In genomic region chr9:137578518-137579258, GRCh38 we compare ENCODE assay signal across 8 cellular contexts. TPM values are rescaled to one million over a fixed set of nuclear protein-coding genes. Genes with fewer than 3 reads are reported as not detected.
DNase-seq lines count a peak whose midpoint lies in the region; ATAC-seq and TF ChIP-seq lines count a peak whose summit lies in the region.

TSS of gene DPH7 (minus strand) at chr9:137578925. CDS start at chr9:137578777, 148 bp downstream.

- H3K27me3 Mint-ChIP-seq in activated naive CD8-positive, alpha-beta T cell treated with anti-CD3 and anti-CD28 coated beads, Interleukin-2, amount 50 U/mL, for 24 hours = no peaks in the 10 kb centered on the region
- no peaks in the 10 kb centered on the region for H3K27me3 Mint-ChIP-seq in type B pancreatic cell

- H3K9me3 Mint-ChIP-seq in activated naive CD8-positive, alpha-beta T cell treated with anti-CD3 and anti-CD28 coated beads, Interleukin-2, amount 50 U/mL, for 24 hours = no peaks in the 10 kb centered on the region
- H3K9me3 Mint-ChIP-seq in type B pancreatic cell = no peaks in the 10 kb centered on the region

- TF ChIP-seq CTCF in GM12872 (IDR thresholded peaks at IDR 0.05; ENCODE audit: insufficient read depth, low read depth, low read length) = peak; percentile 92
- peak; percentile 95 for TF ChIP-seq CTCF in type B pancreatic cell (conservative IDR thresholded peaks at IDR 0.05)

- peak; percentile 82 for DNase-seq in NCI-H1105 treated with DMSO at 0.1 percent for 48 hours (lab: John Stamatoyannopoulos, UW)
- DNase-seq in SW 1271 (lab: John Stamatoyannopoulos, UW) = peak; percentile 90
- peak; percentile 99 for DNase-seq in activated naive CD8-positive, alpha-beta T cell treated with anti-CD3 and anti-CD28 coated beads, Interleukin-2, amount 50 U/mL, for 24 hours
- peak; percentile 98 for DNase-seq in cardiac septum (ENCODE audit: low spot score)
- DNase-seq in pons (ENCODE audit: low spot score) = peak; percentile 88
- DNase-seq in type B pancreatic cell (ENCODE audit: extremely low spot score, unreplicated experiment) = peak; percentile 98

- peaks cover 26% of the 10 kb centered on the region for H3K36me3 Mint-ChIP-seq in activated naive CD8-positive, alpha-beta T cell treated with anti-CD3 and anti-CD28 coated beads, Interleukin-2, amount 50 U/mL, for 24 hours (ENCODE audit: low read depth)
- peaks cover 12% of the 10 kb centered on the region for H3K36me3 Mint-ChIP-seq in type B pancreatic cell

- peak within 1 kb of the TSS; percentile 76 for H3K27ac Mint-ChIP-seq in activated naive CD8-positive, alpha-beta T cell treated with anti-CD3 and anti-CD28 coated beads, Interleukin-2, amount 50 U/mL, for 24 hours
- H3K27ac Mint-ChIP-seq in type B pancreatic cell = peak within 1 kb of the TSS; percentile 81

- H3K4me3 Mint-ChIP-seq in activated naive CD8-positive, alpha-beta T cell treated with anti-CD3 and anti-CD28 coated beads, Interleukin-2, amount 50 U/mL, for 24 hours = peak within 1 kb of the TSS; percentile 89
- peak within 1 kb of the TSS; percentile 90 for H3K4me3 Mint-ChIP-seq in type B pancreatic cell

- peak; percentile 87 for ATAC-seq in HG02642 (IDR thresholded peaks at IDR 0.05; ENCODE audit: poor library complexity, unreplicated experiment)
- ATAC-seq in activated naive CD8-positive, alpha-beta T cell treated with anti-CD3 and anti-CD28 coated beads, Interleukin-2, amount 50 U/mL, for 24 hours = peak; percentile 98

- intact Hi-C loops in cardiac septum (cut with DNase I) = loop anchor here (2.0 kb wide), 1 partner anchor 26 kb away; no protein-coding TSS in a partner anchor

- H3K4me1 Mint-ChIP-seq in activated naive CD8-positive, alpha-beta T cell treated with anti-CD3 and anti-CD28 coated beads, Interleukin-2, amount 50 U/mL, for 24 hours = peaks cover 37% of the 10 kb centered on the region
- peaks cover 10% of the 10 kb centered on the region for H3K4me1 Mint-ChIP-seq in type B pancreatic cell (ENCODE audit: unreplicated experiment)

RNA-seq across cellular contexts. Expression of gene DPH7, which starts in this region (rescaled TPM):
- total RNA-seq in cardiac septum = 21.2 TPM
- total RNA-seq in type B pancreatic cell (ENCODE audit: low replicate concordance) = 33.8 and 45.8 TPM in 2 replicates

Comparison
In these comparisons a context has a peak if more than half of its experiments do, and no peak if none do; other contexts are left out.
1. Peak in every context shown above with its lines: DNase-seq and ATAC-seq.